ENCODE assay signal across 11 cellular contexts in genomic region chr3:12870942-12871341, GRCh38. TPM values are rescaled to one million over a fixed set of nuclear protein-coding genes. Genes with fewer than 3 reads are reported as not detected.
DNase-seq lines count a peak whose midpoint lies in the region; ATAC-seq and TF ChIP-seq lines count a peak whose summit lies in the region.
"Had no signal": no experiment of that assay in that cellular context is flagged by ENCODE, and none has a peak within 500 bp of the region (broad histone marks: within the 10 kb centered on the region; RNA-seq: fewer than 3 reads in every experiment).

No MANE protein-coding gene starts in this region.

- H3K4me1 Mint-ChIP-seq in activated naive CD4-positive, alpha-beta T cell treated with anti-CD3 and anti-CD28 coated beads, Interleukin-2, amount 50 U/mL, for 24 hours = peaks cover 16% of the 10 kb centered on the region
- H3K4me1 Mint-ChIP-seq in type B pancreatic cell (ENCODE audit: unreplicated experiment) = peaks cover 9% of the 10 kb centered on the region

- no peak for DNase-seq in activated naive CD4-positive, alpha-beta T cell (lab: John Stamatoyannopoulos, UW)
- DNase-seq in NB4 (ENCODE audit: low read depth) (peak; percentile 69), left cardiac atrium (peak; percentile 73), type B pancreatic cell (ENCODE audit: extremely low spot score, unreplicated experiment) (no peak), DMS 273 treated with DMSO at 0.1 percent for 48 hours (lab: John Stamatoyannopoulos, UW) (no peak), D341Med (ENCODE audit: low spot score) (no peak)
- no peak for DNase-seq in stimulated activated CD4-positive, alpha-beta T cell treated with anti-CD3 and anti-CD28 coated beads, Interleukin-2, amount 100 ng/mL, for 24 hours
- DNase-seq: activated CD4-positive, alpha-beta T cell treated with anti-CD3 and anti-CD28 coated beads, Interleukin-2, amount 50 U/mL, for 48 hours; NCI-H748 treated with DMSO at 0.1 percent for 48 hours had no signal

- no peaks in the 10 kb centered on the region for H3K36me3 Mint-ChIP-seq in activated naive CD4-positive, alpha-beta T cell treated with anti-CD3 and anti-CD28 coated beads, Interleukin-2, amount 50 U/mL, for 24 hours
- H3K36me3 Mint-ChIP-seq in type B pancreatic cell = no peaks in the 10 kb centered on the region

- no peak for TF ChIP-seq POLR2A in NB4 (IDR thresholded peaks at IDR 0.05; ENCODE audit: extremely low read depth, insufficient read length)

- peaks cover 8% of the 10 kb centered on the region for H3K27me3 Mint-ChIP-seq in activated naive CD4-positive, alpha-beta T cell treated with anti-CD3 and anti-CD28 coated beads, Interleukin-2, amount 50 U/mL, for 24 hours
- peaks cover 23% of the 10 kb centered on the region for H3K27me3 Mint-ChIP-seq in type B pancreatic cell

- no peak overlapping the region for H3K27ac Mint-ChIP-seq in activated naive CD4-positive, alpha-beta T cell treated with anti-CD3 and anti-CD28 coated beads, Interleukin-2, amount 50 U/mL, for 24 hours
- H3K27ac Mint-ChIP-seq in type B pancreatic cell = no peak overlapping the region

- peak in 1 of 2 donors; percentile 16 for ATAC-seq in left cardiac atrium

- intact Hi-C loops in left cardiac atrium (cut with DNase I) = no loop called here

- TF ChIP-seq CTCF in NB4 (IDR thresholded peaks at IDR 0.05; ENCODE audit: low read depth, low read length) = no peak
- TF ChIP-seq CTCF in type B pancreatic cell (conservative IDR thresholded peaks at IDR 0.05) = no peak

- H3K4me3 Mint-ChIP-seq in activated naive CD4-positive, alpha-beta T cell treated with anti-CD3 and anti-CD28 coated beads, Interleukin-2, amount 50 U/mL, for 24 hours = peak overlapping the region; percentile 42
- peak overlapping the region; percentile 21 for H3K4me3 Mint-ChIP-seq in type B pancreatic cell

- H3K9me3 Mint-ChIP-seq in activated naive CD4-positive, alpha-beta T cell treated with anti-CD3 and anti-CD28 coated beads, Interleukin-2, amount 50 U/mL, for 24 hours = no peaks in the 10 kb centered on the region
- H3K9me3 Mint-ChIP-seq in type B pancreatic cell = no peaks in the 10 kb centered on the region

- no peak overlapping the region for H3K4me3 ChIP-seq in NB4 (ENCODE audit: low read depth, low read length)
- H3K4me3 ChIP-seq: BLaER1 had no signal

RNA-seq across cellular contexts. Expression of gene RPL32, which starts 29.6 kb away (rescaled TPM):
- 1,000 to 10,000 TPM; 1,021 to 1,102 TPM for total RNA-seq in left cardiac atrium
- 1,894 and 1,964 TPM in 2 replicates for total RNA-seq in type B pancreatic cell (ENCODE audit: low replicate concordance)

Comparison
In these comparisons a context has a peak if more than half of its experiments do, and no peak if none do; other contexts are left out.
1. DNase-seq: peak in NB4 (single experiment) and left cardiac atrium (single experiment); none in activated naive CD4-positive, alpha-beta T cell (0 of 4), type B pancreatic cell (single experiment), DMS 273 treated with DMSO at 0.1 percent for 48 hours (single experiment), stimulated activated CD4-positive, alpha-beta T cell treated with anti-CD3 and anti-CD28 coated beads, Interleukin-2, amount 100 ng/mL, for 24 hours (0 of 2) and D341Med (single experiment).